In genomic region chr13:25783480-25784081, GRCh38 we compare ENCODE assay signal across 22 cellular contexts.
DNase-seq lines count a peak whose midpoint lies in the region; ATAC-seq, FAIRE-seq and TF ChIP-seq lines count a peak whose summit lies in the region.
"Had no signal": no experiment of that assay in that cellular context is flagged by ENCODE, and none has a peak within 500 bp of the region (broad histone marks: within the 10 kb centered on the region; RNA-seq: fewer than 3 reads in every experiment).

No MANE protein-coding gene starts in this region.

- no peak overlapping the region for H3K27ac ChIP-seq in tibial artery
- H3K27ac ChIP-seq: brain microvascular endothelial cell, C4-2B, colonic mucosa, tibial nerve had no signal

- H3K4me1 ChIP-seq in tibial artery, result no peaks in the 10 kb centered on the region
- H3K4me1 ChIP-seq: colonic mucosa, tibial nerve had no signal

- intact Hi-C loops in left colon (cut with DNase I, micrococcal nuclease), result no loop called here
- intact Hi-C loops in tibial artery (cut with DNase I; ENCODE audit: low total_unique reads), result no loop called here

- H3K36me3 ChIP-seq in tibial artery, result no peaks in the 10 kb centered on the region
- H3K36me3 ChIP-seq: brain microvascular endothelial cell, colonic mucosa, tibial nerve had no signal

- ATAC-seq in left colon, result peak; percentile 54
- ATAC-seq in HG02759 (IDR thresholded peaks at IDR 0.05; ENCODE audit: unreplicated experiment), result no peak
- ATAC-seq: GM12878, left ventricle myocardium superior had no signal

- H3K4me3 ChIP-seq in tibial artery, result no peak overlapping the region
- H3K4me3 ChIP-seq: colonic mucosa, GM12878, tibial nerve had no signal

- no peak for TF ChIP-seq CTCF in tibial artery (IDR thresholded peaks at IDR 0.05)

- H3K9me3 ChIP-seq in tibial artery, result no peaks in the 10 kb centered on the region
- H3K9me3 ChIP-seq: colonic mucosa, tibial nerve had no signal

- FAIRE-seq in GM19239 (lab: Jason Lieb, UNC), result no peak
- FAIRE-seq: D721Med, GM12878 had no signal

- H3K27me3 ChIP-seq in tibial artery, result no peaks in the 10 kb centered on the region
- H3K27me3 ChIP-seq: brain microvascular endothelial cell, colonic mucosa, tibial nerve had no signal

- DNase-seq in DMS153 treated with DMSO at 0.1 percent for 48 hours (lab: John Stamatoyannopoulos, UW; ENCODE audit: unreplicated experiment), result peak; percentile 46
- DNase-seq in NCI-H1105 treated with DMSO at 0.1 percent for 48 hours (lab: John Stamatoyannopoulos, UW), result peak; percentile 76
- DNase-seq in NCI-H510A treated with DMSO at 0.1 percent for 48 hours (lab: John Stamatoyannopoulos, UW), result peak; percentile 75
- DNase-seq in left colon, result no peak
- no peak for DNase-seq in GM19239 (ENCODE audit: insufficient read length, low spot score)
- no peak for DNase-seq in tibial artery
- DNase-seq in T-helper 9 cell, result no peak
- DNase-seq: activated CD4-positive, alpha-beta T cell treated with anti-CD3 and anti-CD28 coated beads, Interleukin-2, amount 10 ng/mL, durations not matched to agents 7 days and 5 days; activated naive CD8-positive, alpha-beta T cell treated with anti-CD3 and anti-CD28 coated beads, Interleukin-2, amount 10 ng/mL, durations not matched to agents 7 days and 5 days; brain microvascular endothelial cell; colonic mucosa; endodermal cell; IMR-90; left ventricle myocardium superior; NCI-H345; stimulated activated CD4-positive, alpha-beta T cell treated with anti-CD3 and anti-CD28 coated beads, Interleukin-2, amount 100 ng/mL, for 24 hours; stimulated activated naive CD4-positive, alpha-beta T cell treated with Interleukin-2 at 50 U/mL for 16 hours had no signal

Comparison
In these comparisons a context has a peak if more than half of its experiments do, and no peak if none do; other contexts are left out.
1. DNase-seq: peak in DMS153 treated with DMSO at 0.1 percent for 48 hours (single experiment), NCI-H1105 treated with DMSO at 0.1 percent for 48 hours (single experiment) and NCI-H510A treated with DMSO at 0.1 percent for 48 hours (single experiment); none in left colon (0 of 2), GM19239 (single experiment), tibial artery (0 of 2) and T-helper 9 cell (single experiment).